In genomic region chr20:61927826-61928541, GRCh38 we compare ENCODE assay signal across 25 cellular contexts.
"Had no signal": no experiment of that assay in that cellular context is flagged by ENCODE, and none has a peak within 500 bp of the region (broad histone marks: within the 10 kb centered on the region; RNA-seq: fewer than 3 reads in every experiment).

No MANE protein-coding gene starts in this region.

- H3K27ac Mint-ChIP-seq: activated CD4-positive, alpha-beta T cell treated with anti-CD3 and anti-CD28 coated beads for 36 hours; activated CD8-positive, alpha-beta memory T cell treated with anti-CD3 and anti-CD28 coated beads, Interleukin-2, amount 10 ng/mL, durations not matched to agents 7 days and 5 days; activated CD8-positive, alpha-beta T cell treated with anti-CD3 and anti-CD28 coated beads, Interleukin-2, amount 10 ng/mL, durations not matched to agents 7 days and 5 days; activated T-cell treated with anti-CD3 and anti-CD28 coated beads, Interleukin-2, amount 50 U/mL, for 72 hours; nephron; progenitor cell of endocrine pancreas; stimulated activated effector memory CD8-positive, alpha-beta T cell treated with anti-CD3 and anti-CD28 coated beads, Interleukin-12 subunit alpha, Interleukin-12 subunit beta, amount 100 ng/mL, for 72 hours; stimulated activated naive CD8-positive, alpha-beta T cell treated with anti-CD3 and anti-CD28 coated beads, Interleukin-15, Interleukin-2, amounts not matched to agents 100 ng/mL and 50 ng/mL, for 24 hours; T-helper 2 cell treated with Interferon-gamma antibody and Interleukin-4, amounts not matched to agents 5 μg/mL and 100 μg/mL, for 36 hours had no signal

- H3K27me3 ChIP-seq: brain microvascular endothelial cell, neutrophil had no signal

- H3K4me1 ChIP-seq: gastroesophageal sphincter, upper lobe of left lung had no signal

- H3K36me3 ChIP-seq: brain microvascular endothelial cell, gastroesophageal sphincter, neutrophil, upper lobe of left lung had no signal

- H3K4me3 Mint-ChIP-seq: activated CD4-positive, alpha-beta T cell treated with anti-CD3 and anti-CD28 coated beads for 36 hours; activated CD8-positive, alpha-beta memory T cell treated with anti-CD3 and anti-CD28 coated beads, Interleukin-2, amount 10 ng/mL, durations not matched to agents 7 days and 5 days; activated CD8-positive, alpha-beta T cell treated with anti-CD3 and anti-CD28 coated beads, Interleukin-2, amount 10 ng/mL, durations not matched to agents 7 days and 5 days; activated T-cell treated with anti-CD3 and anti-CD28 coated beads, Interleukin-2, amount 50 U/mL, for 72 hours; nephron; stimulated activated effector memory CD8-positive, alpha-beta T cell treated with anti-CD3 and anti-CD28 coated beads, Interleukin-12 subunit alpha, Interleukin-12 subunit beta, amount 100 ng/mL, for 72 hours; stimulated activated naive CD8-positive, alpha-beta T cell treated with anti-CD3 and anti-CD28 coated beads, Interleukin-15, Interleukin-2, amounts not matched to agents 100 ng/mL and 50 ng/mL, for 24 hours; T-helper 2 cell treated with Interferon-gamma antibody and Interleukin-4, amounts not matched to agents 5 μg/mL and 100 μg/mL, for 36 hours had no signal

- H3K9me3 Mint-ChIP-seq: activated T-cell treated with anti-CD3 and anti-CD28 coated beads, Interleukin-2, amount 50 U/mL, for 72 hours; nephron; stimulated activated effector memory CD8-positive, alpha-beta T cell treated with anti-CD3 and anti-CD28 coated beads, Interleukin-12 subunit alpha, Interleukin-12 subunit beta, amount 100 ng/mL, for 72 hours; stimulated activated naive CD8-positive, alpha-beta T cell treated with anti-CD3 and anti-CD28 coated beads, Interleukin-15, Interleukin-2, amounts not matched to agents 100 ng/mL and 50 ng/mL, for 24 hours; T-helper 2 cell treated with Interferon-gamma antibody and Interleukin-4, amounts not matched to agents 5 μg/mL and 100 μg/mL, for 36 hours had no signal

- H3K4me3 ChIP-seq: gastroesophageal sphincter, mucosa of descending colon, skin epidermis, upper lobe of left lung had no signal

- H3K9me3 ChIP-seq: gastroesophageal sphincter, mucosa of descending colon, neutrophil, upper lobe of left lung had no signal

- H3K27me3 Mint-ChIP-seq: activated CD4-positive, alpha-beta T cell treated with anti-CD3 and anti-CD28 coated beads for 36 hours; activated CD8-positive, alpha-beta memory T cell treated with anti-CD3 and anti-CD28 coated beads, Interleukin-2, amount 10 ng/mL, durations not matched to agents 7 days and 5 days; progenitor cell of endocrine pancreas; stimulated activated naive CD8-positive, alpha-beta T cell treated with anti-CD3 and anti-CD28 coated beads, Interleukin-15, Interleukin-2, amounts not matched to agents 100 ng/mL and 50 ng/mL, for 24 hours had no signal

- H3K27ac ChIP-seq: brain microvascular endothelial cell, gastroesophageal sphincter, neutrophil, skin epidermis, upper lobe of left lung had no signal

- H3K4me1 Mint-ChIP-seq: activated CD4-positive, alpha-beta T cell treated with anti-CD3 and anti-CD28 coated beads for 36 hours; activated CD8-positive, alpha-beta memory T cell treated with anti-CD3 and anti-CD28 coated beads, Interleukin-2, amount 10 ng/mL, durations not matched to agents 7 days and 5 days; nephron; stimulated activated effector memory CD8-positive, alpha-beta T cell treated with anti-CD3 and anti-CD28 coated beads, Interleukin-12 subunit alpha, Interleukin-12 subunit beta, amount 100 ng/mL, for 72 hours had no signal

- DNase-seq: activated CD4-positive, alpha-beta T cell treated with anti-CD3 and anti-CD28 coated beads for 36 hours; activated CD4-positive, CD25-positive, alpha-beta regulatory T cell; activated CD8-positive, alpha-beta memory T cell treated with anti-CD3 and anti-CD28 coated beads, Interleukin-2, amount 10 ng/mL, durations not matched to agents 7 days and 5 days; activated CD8-positive, alpha-beta T cell treated with anti-CD3 and anti-CD28 coated beads, Interleukin-2, amount 10 ng/mL, durations not matched to agents 7 days and 5 days; activated naive CD4-positive, alpha-beta T cell; activated T-cell treated with anti-CD3 and anti-CD28 coated beads for 4 hours; activated T-cell treated with anti-CD3 and anti-CD28 coated beads, Interleukin-2, amount 50 U/mL, for 72 hours; amniotic stem cell; brain microvascular endothelial cell; caudate nucleus; hippocampal formation; stimulated activated CD4-positive, alpha-beta T cell treated with anti-CD3 and anti-CD28 coated beads, Interleukin-4, amount 100 ng/mL, for 24 hours had no signal

- H3K36me3 Mint-ChIP-seq: activated CD8-positive, alpha-beta memory T cell treated with anti-CD3 and anti-CD28 coated beads, Interleukin-2, amount 10 ng/mL, durations not matched to agents 7 days and 5 days; stimulated activated effector memory CD8-positive, alpha-beta T cell treated with anti-CD3 and anti-CD28 coated beads, Interleukin-12 subunit alpha, Interleukin-12 subunit beta, amount 100 ng/mL, for 72 hours had no signal

- FAIRE-seq: astrocyte, endothelial cell of umbilical vein, keratinocyte had no signal
